7 cellular contexts compared by ENCODE assay signal in genomic region chr4:75940692-75941253, GRCh38. TPM values are rescaled to one million over a fixed set of nuclear protein-coding genes. Genes with fewer than 3 reads are reported as not detected.
DNase-seq lines count a peak whose midpoint lies in the region; FAIRE-seq and TF ChIP-seq lines count a peak whose summit lies in the region.

Gene NAAA (minus strand): TSS chr4:75941013. CDS start chr4:75940949, 64 bp downstream.

- WGBS in spleen, 5 donors: 0 to 1% (median 1%) methylated on average over 7 to 66 of the region's 66 CpGs

- H3K36me3 ChIP-seq in spleen: peaks cover 0 to 34% (median 2%) of the 10 kb centered on the region in 6 donors

- intact Hi-C loops in spleen (cut with DNase I; ENCODE audit: low total_unique reads): no loop called here

- TF ChIP-seq CTCF in HFFc6 (IDR thresholded peaks at IDR 0.05) (peak; percentile 58), VCaP (conservative IDR thresholded peaks at IDR 0.05) (peak; percentile 50), spleen (IDR thresholded peaks at IDR 0.05 in 8 of 11, conservative IDR thresholded peaks at IDR 0.05 in 3 of 11) (peak in 7 of 11 experiments; percentile 35 to 82 (median 65))

- H3K27ac ChIP-seq in VCaP: peak within 1 kb of the TSS; percentile 92
- peak within 1 kb of the TSS; percentile 84 to 94 (median 90) for H3K27ac ChIP-seq in spleen

- peak; percentile 84 for FAIRE-seq in GM12892 (lab: Jason Lieb, UNC)

- TF ChIP-seq POLR2A in GM12892 (IDR thresholded peaks at IDR 0.05; ENCODE audit: low read depth, low read length): peak; percentile 51; the same call in 1 of the 2 replicates
- peak in 1 of 3 donors; percentile 55 for TF ChIP-seq POLR2A in spleen (IDR thresholded peaks at IDR 0.05)

- H3K4me3 Mint-ChIP-seq in HFFc6: peak within 1 kb of the TSS; percentile 96

- H3K27ac Mint-ChIP-seq in HFFc6: peak within 1 kb of the TSS; percentile 88

- no peaks in the 10 kb centered on the region for H3K9me3 ChIP-seq in spleen

- peaks cover 0 to 3% (median 0%) of the 10 kb centered on the region in 7 donors for H3K27me3 ChIP-seq in spleen (replicated peaks in 1 of 7)

- H3K4me1 Mint-ChIP-seq in HFFc6 (ENCODE audit: low read depth): peaks cover 21% of the 10 kb centered on the region

- H3K4me3 ChIP-seq in spleen: peak within 1 kb of the TSS; percentile 84 to 99 (median 92)

- in situ Hi-C loops in T47D (cut with HindIII; ENCODE audit: low pct_unique_long_range_greater_than_20kb, low sequenced_read_pairs): no loop called here

- peaks cover 4% of the 10 kb centered on the region; the same call in 1 of the 2 replicates for H3K36me3 Mint-ChIP-seq in HFFc6 (ENCODE audit: low read depth)

- no peaks in the 10 kb centered on the region for H3K9me3 Mint-ChIP-seq in HFFc6

- DNase-seq in GM12892 (ENCODE audit: insufficient read length): peak; percentile 65
- DNase-seq in HFFc6: peak; percentile 67
- DNase-seq in NAMALWA (ENCODE audit: low spot score): peak; percentile 75
- DNase-seq in T47D (ENCODE audit: low read depth in 1 of 2, low spot score in 1 of 2): peak; percentile 78 to 85
- peak; percentile 85 for DNase-seq in iPS-NIHi7 (ENCODE audit: extremely low spot score)
- peak; percentile 98 for DNase-seq in spleen

- H3K27me3 Mint-ChIP-seq in HFFc6 (ENCODE audit: insufficient read depth): peaks cover 2% of the 10 kb centered on the region; the same call in 1 of the 2 replicates

- peaks cover 0 to 34% (median 21%) of the 10 kb centered on the region in 6 donors for H3K4me1 ChIP-seq in spleen

RNA-seq across cellular contexts. Expression of gene NAAA, which starts in this region (rescaled TPM):
- 7.2 TPM for polyA plus RNA-seq in GM12892 (2012; ENCODE audit: missing spikeins)
- 10 to 100 TPM; 27.1 to 33.8 (median 30.4) TPM for total RNA-seq in HFFc6 (2021; fragmentation: NEBNext Ultra II Directional; extraction: Animal tissue kit (Norgen Biotek cat#: 25700))
- total RNA-seq in spleen: 100 to 1,000 TPM in 5 of 7 donors, 10 to 100 TPM in 2; 77.3 to 214 (median 142) TPM
- 10 to 100 TPM; 18.3 to 32.1 (median 27.4) TPM for polyA plus RNA-seq in spleen

Comparison
In these comparisons a context has a peak if more than half of its experiments do, and no peak if none do; other contexts are left out.
1. Peak in every context shown above with its lines: DNase-seq, H3K4me3 ChIP-seq and H3K27ac ChIP-seq.